Comparison of ENCODE assay signal across 25 cellular contexts in the genomic region with DNA sequence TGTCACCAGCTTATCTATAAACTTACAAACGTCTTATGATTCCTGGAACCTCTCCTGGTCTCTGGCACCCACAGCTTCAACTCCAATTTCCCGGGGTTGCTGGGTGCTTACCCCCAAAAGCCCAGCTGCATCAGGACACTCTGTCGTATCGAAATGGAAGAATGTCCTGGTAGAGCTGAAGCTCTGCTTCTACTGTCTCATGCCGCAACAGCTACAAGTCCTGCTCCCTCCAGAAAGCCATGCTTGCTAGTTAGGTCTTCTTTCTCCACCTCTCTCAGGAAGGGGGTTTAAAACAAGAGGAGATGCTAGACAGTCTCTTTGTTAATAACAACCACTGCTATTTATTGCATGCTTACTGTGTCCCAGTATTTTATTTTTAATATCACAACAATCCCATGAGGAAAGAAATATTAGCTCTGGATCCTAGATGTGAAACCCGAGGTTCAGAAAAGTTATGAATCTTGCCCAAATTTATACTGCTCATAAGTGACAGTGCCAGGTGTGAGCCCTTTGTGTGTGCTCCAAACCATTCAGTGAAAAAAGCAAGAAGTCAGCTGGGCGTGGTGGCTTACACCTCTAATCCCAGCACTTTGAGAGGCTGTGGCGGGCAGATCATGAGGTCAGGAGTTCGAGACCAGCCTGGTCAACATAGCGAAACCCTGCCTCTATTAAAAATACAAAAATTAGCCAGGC.
DNase-seq lines count a peak whose midpoint lies in the region; ATAC-seq and TF ChIP-seq lines count a peak whose summit lies in the region.
"Had no signal": no experiment of that assay in that cellular context is flagged by ENCODE, and none has a peak within 500 bp of the region (broad histone marks: within the 10 kb centered on the region; RNA-seq: fewer than 3 reads in every experiment).

No MANE protein-coding gene starts in this region.

- no peaks in the 10 kb centered on the region for H3K36me3 Mint-ChIP-seq in activated T-helper 17 cell treated with anti-CD3 and anti-CD28 coated beads, Interleukin-2, amount 50 U/mL, for 72 hours (ENCODE audit: low read depth)

- H3K4me1 ChIP-seq in DOHH2 (ENCODE audit: control insufficient read depth, low read length): peaks cover 18% of the 10 kb centered on the region
- H3K4me1 ChIP-seq: transverse colon had no signal

- H3K4me3 ChIP-seq in DOHH2 (ENCODE audit: low read length) (peak overlapping the region; percentile 17; the same call in 1 of the 2 replicates), skeletal muscle cell (ENCODE audit: low read depth, low read length) (no peak overlapping the region)
- H3K4me3 ChIP-seq: GM23338, SK-N-MC, transverse colon had no signal

- peak overlapping the region; percentile 88 for H3K27ac Mint-ChIP-seq in activated T-helper 17 cell treated with anti-CD3 and anti-CD28 coated beads, Interleukin-2, amount 50 U/mL, for 72 hours
- H3K27ac Mint-ChIP-seq: GM23338, HFFc6 had no signal

- no peaks in the 10 kb centered on the region for H3K36me3 ChIP-seq in DOHH2 (ENCODE audit: control insufficient read depth, low read length)
- H3K36me3 ChIP-seq: transverse colon had no signal

- H3K27me3 Mint-ChIP-seq in activated T-helper 17 cell treated with anti-CD3 and anti-CD28 coated beads, Interleukin-2, amount 50 U/mL, for 72 hours: no peaks in the 10 kb centered on the region

- ATAC-seq in GM21528 (IDR thresholded peaks at IDR 0.05; ENCODE audit: low FRiP score, unreplicated experiment) (peak; percentile 3), HG03175 (IDR thresholded peaks at IDR 0.05; ENCODE audit: unreplicated experiment) (no peak)
- no peak for ATAC-seq in activated T-helper 17 cell treated with anti-CD3 and anti-CD28 coated beads, Interleukin-2, amount 50 U/mL, for 72 hours (replicated peaks)
- ATAC-seq: GM23338, left lobe of liver had no signal

- H4K20me1 ChIP-seq in DOHH2 (ENCODE audit: control insufficient read depth, insufficient read depth, low read depth, low read length): peaks cover 3% of the 10 kb centered on the region; the same call in 1 of the 2 replicates

- peak overlapping the region; percentile 52 for H3K4me3 Mint-ChIP-seq in activated T-helper 17 cell treated with anti-CD3 and anti-CD28 coated beads, Interleukin-2, amount 50 U/mL, for 72 hours
- H3K4me3 Mint-ChIP-seq: GM23338, HFFc6 had no signal

- no peak overlapping the region for H3K27ac ChIP-seq in DOHH2 (ENCODE audit: low read depth, low read length)
- H3K27ac ChIP-seq: C4-2B, SK-N-MC, transverse colon had no signal

- H3K9me3 Mint-ChIP-seq in activated T-helper 17 cell treated with anti-CD3 and anti-CD28 coated beads, Interleukin-2, amount 50 U/mL, for 72 hours: no peaks in the 10 kb centered on the region
- H3K9me3 Mint-ChIP-seq: GM23338, HFFc6 had no signal

- no peaks in the 10 kb centered on the region for H3K79me2 ChIP-seq in DOHH2 (ENCODE audit: control insufficient read depth, low read length)

- no peak for TF ChIP-seq CTCF in DOHH2 (IDR thresholded peaks at IDR 0.05; ENCODE audit: low read depth, low read length, poor library complexity, severe bottlenecking)

- no peaks in the 10 kb centered on the region for H3K9me3 ChIP-seq in DOHH2 (ENCODE audit: control insufficient read depth, insufficient read depth, low read length)
- H3K9me3 ChIP-seq: transverse colon had no signal

- DNase-seq in skeletal muscle cell (ENCODE audit: low read depth) (peak; percentile 6), NCI-H524 (lab: John Stamatoyannopoulos, UW) (no peak), NCI-H2107 treated with DMSO at 0.1 percent for 48 hours (lab: John Stamatoyannopoulos, UW; ENCODE audit: unreplicated experiment) (no peak)
- DNase-seq: activated CD4-positive, CD25-positive, alpha-beta regulatory T cell; activated gamma-delta T cell treated with Interleukin-2 at 50 U/mL for 16 hours; central memory CD4-positive, alpha-beta T cell; cortex of kidney; DMS79; GDM1; HFFc6; IMR-90; NCI-H1092; NCI-H187; NCI-H2171; NCI-H510A; stimulated activated CD8-positive, alpha-beta memory T cell treated with anti-CD3 and anti-CD28 coated beads, Interleukin-4, amount 100 ng/mL, for 48 hours; transverse colon had no signal

- H3K27me3 ChIP-seq in DOHH2 (ENCODE audit: control insufficient read depth, low read length): peaks cover 59% of the 10 kb centered on the region
- H3K27me3 ChIP-seq: transverse colon had no signal

- H3K4me1 Mint-ChIP-seq in activated T-helper 17 cell treated with anti-CD3 and anti-CD28 coated beads, Interleukin-2, amount 50 U/mL, for 72 hours: peaks cover 16% of the 10 kb centered on the region
- H3K4me1 Mint-ChIP-seq: GM23338 had no signal

- H3K9me2 ChIP-seq in DOHH2 (replicated peaks; ENCODE audit: control insufficient read depth, low read length): no peaks in the 10 kb centered on the region

- peak overlapping the region; percentile 63 for H3K4me2 ChIP-seq in DOHH2 (ENCODE audit: low read length)
- H3K4me2 ChIP-seq: GM23338 had no signal

- H3F3A ChIP-seq in DOHH2 (ENCODE audit: control insufficient read depth, insufficient read depth): 0 out of 2 replicates have a peak, but pooled peaks cover 2% of the 10 kb centered on the region
